ENCODE assay signal across 16 cellular contexts in genomic region chr22:42158456-42159132, GRCh38. TPM values are rescaled to one million over a fixed set of nuclear protein-coding genes. Genes with fewer than 3 reads are reported as not detected.
A peak's percentile ranks its signal among the peaks of the same experiment; 100 is the strongest.
DNase-seq lines count a peak whose midpoint lies in the region; ATAC-seq and TF ChIP-seq lines count a peak whose summit lies in the region.
"Had no signal": no experiment of that assay in that cellular context is flagged by ENCODE, and none has a peak within 500 bp of the region (broad histone marks: within the 10 kb centered on the region; RNA-seq: fewer than 3 reads in every experiment).

No MANE protein-coding gene starts in this region.

- CTCF ChIA-PET in activated CD4-positive, alpha-beta T cell treated with anti-CD3 and anti-CD28 coated beads for 36 hours (lab: Charles Lee), result interaction anchor here (1.9 kb wide), 1 partner anchor 11 kb away, joined by 4 read pairs; no protein-coding TSS in a partner anchor

- ATAC-seq in activated CD4-positive, alpha-beta T cell treated with anti-CD3 and anti-CD28 coated beads for 36 hours, result no peak
- peak; percentile 52 for ATAC-seq in left colon
- ATAC-seq: A549 had no signal

- no peak overlapping the region for H2AFZ ChIP-seq in hepatocyte

- no peaks in the 10 kb centered on the region for H3K27me3 Mint-ChIP-seq in activated CD4-positive, alpha-beta T cell treated with anti-CD3 and anti-CD28 coated beads for 36 hours
- H3K27me3 Mint-ChIP-seq in brain (no peaks in the 10 kb centered on the region), type B pancreatic cell (no peaks in the 10 kb centered on the region)
- H3K27me3 Mint-ChIP-seq: CD4-positive, alpha-beta T cell had no signal

- H3K4me1 Mint-ChIP-seq in activated CD4-positive, alpha-beta T cell treated with anti-CD3 and anti-CD28 coated beads for 36 hours, result no peaks in the 10 kb centered on the region
- peaks cover 8% of the 10 kb centered on the region for H3K4me1 Mint-ChIP-seq in brain
- H3K4me1 Mint-ChIP-seq in type B pancreatic cell (ENCODE audit: unreplicated experiment), result peaks cover 4% of the 10 kb centered on the region
- H3K4me1 Mint-ChIP-seq: H9 had no signal

- H3K36me3 ChIP-seq in hepatocyte (replicated peaks; ENCODE audit: insufficient read depth, low read depth), result no peaks in the 10 kb centered on the region

- H3K9me2 ChIP-seq in hepatocyte (replicated peaks; ENCODE audit: insufficient read depth), result no peaks in the 10 kb centered on the region

- H3K9me3 ChIP-seq in hepatocyte (ENCODE audit: low read depth), result no peaks in the 10 kb centered on the region
- H3K9me3 ChIP-seq: A549 had no signal

- no peaks in the 10 kb centered on the region for H4K20me1 ChIP-seq in hepatocyte (ENCODE audit: insufficient read depth, poor library complexity, severe bottlenecking)

- H3K27me3 ChIP-seq in hepatocyte, result no peaks in the 10 kb centered on the region

- H3K27ac ChIP-seq in hepatocyte, result no peak overlapping the region
- H3K27ac ChIP-seq: 22Rv1, A549, C4-2B had no signal

- DNase-seq in activated CD4-positive, alpha-beta T cell treated with anti-CD3 and anti-CD28 coated beads for 36 hours, result no peak
- no peak for DNase-seq in activated CD4-positive, alpha-beta T cell treated with anti-CD3 and anti-CD28 coated beads, Interleukin-2, amount 50 U/mL, for 48 hours
- DNase-seq in left colon, result no peak
- DNase-seq in type B pancreatic cell (ENCODE audit: extremely low spot score, unreplicated experiment), result no peak
- DNase-seq in hepatocyte (ENCODE audit: low spot score), result no peak
- DNase-seq in DMS53 treated with DMSO at 0.1 percent for 48 hours (lab: John Stamatoyannopoulos, UW; ENCODE audit: unreplicated experiment), result no peak
- DNase-seq: AML-193; Calu3; CD4-positive, alpha-beta T cell; DND-41; EL; H9 had no signal

- 89% methylated on average over 16 of the region's 16 CpGs for WGBS in hepatocyte (ENCODE audit: low lambda C conversion rate, missing lambda C conversion rate)

- H3K79me2 ChIP-seq in hepatocyte, result no peaks in the 10 kb centered on the region

- intact Hi-C loops in activated CD4-positive, alpha-beta T cell treated with anti-CD3 and anti-CD28 coated beads for 36 hours (cut with DNase I, micrococcal nuclease), result no loop called here
- intact Hi-C loops in left colon (cut with DNase I, micrococcal nuclease), result no loop called here

- H3K4me3 Mint-ChIP-seq in activated CD4-positive, alpha-beta T cell treated with anti-CD3 and anti-CD28 coated beads for 36 hours, result no peak overlapping the region
- H3K4me3 Mint-ChIP-seq in brain, result no peak overlapping the region
- no peak overlapping the region for H3K4me3 Mint-ChIP-seq in type B pancreatic cell
- H3K4me3 Mint-ChIP-seq: CD4-positive, alpha-beta T cell; H9 had no signal

- no peak overlapping the region for H3K4me3 ChIP-seq in hepatocyte
- H3K4me3 ChIP-seq: A549 had no signal

- H3K27ac Mint-ChIP-seq in activated CD4-positive, alpha-beta T cell treated with anti-CD3 and anti-CD28 coated beads for 36 hours, result peak overlapping the region; percentile 29
- H3K27ac Mint-ChIP-seq in brain, result peak overlapping the region in 3 of 5 experiments; percentile 27 to 67 (median 66)
- peak overlapping the region; percentile 50 for H3K27ac Mint-ChIP-seq in type B pancreatic cell
- H3K27ac Mint-ChIP-seq: CD4-positive, alpha-beta T cell; H9 had no signal

- POLR2A ChIA-PET in activated CD4-positive, alpha-beta T cell treated with anti-CD3 and anti-CD28 coated beads for 36 hours (lab: Charles Lee), result no interaction called here

- peaks cover 17% of the 10 kb centered on the region for H3K36me3 Mint-ChIP-seq in activated CD4-positive, alpha-beta T cell treated with anti-CD3 and anti-CD28 coated beads for 36 hours (ENCODE audit: low read depth)
- peaks cover 29% of the 10 kb centered on the region for H3K36me3 Mint-ChIP-seq in brain
- peaks cover 4% of the 10 kb centered on the region for H3K36me3 Mint-ChIP-seq in type B pancreatic cell

- H3K4me1 ChIP-seq in hepatocyte (ENCODE audit: insufficient read depth), result no peaks in the 10 kb centered on the region

- H3K4me2 ChIP-seq in hepatocyte, result no peak overlapping the region
- H3K4me2 ChIP-seq: A549 had no signal

- TF ChIP-seq CTCF in brain (conservative IDR thresholded peaks at IDR 0.05), result no peak
- no peak for TF ChIP-seq CTCF in type B pancreatic cell (conservative IDR thresholded peaks at IDR 0.05)
- no peak for TF ChIP-seq CTCF in hepatocyte (IDR thresholded peaks at IDR 0.05; ENCODE audit: poor library complexity)

- H3K9me3 Mint-ChIP-seq in activated CD4-positive, alpha-beta T cell treated with anti-CD3 and anti-CD28 coated beads for 36 hours (ENCODE audit: low read depth), result no peaks in the 10 kb centered on the region
- H3K9me3 Mint-ChIP-seq in brain (no peaks in the 10 kb centered on the region), type B pancreatic cell (no peaks in the 10 kb centered on the region)
- H3K9me3 Mint-ChIP-seq: CD4-positive, alpha-beta T cell; H9 had no signal

RNA-seq across cellular contexts. Expression of gene CYP2D6, which starts 28.0 kb away (rescaled TPM):
- total RNA-seq in activated CD4-positive, alpha-beta T cell treated with anti-CD3 and anti-CD28 coated beads for 36 hours, result 1 to 10 TPM; 2.8 to 3.1 TPM
- 0.27 TPM for polyA plus RNA-seq in brain (ENCODE audit: insufficient read depth, low read depth, low replicate concordance)
- total RNA-seq in left colon, result 1 to 10 TPM; 2.0 to 3.9 TPM
- total RNA-seq in type B pancreatic cell (ENCODE audit: low replicate concordance), result 3.1 and 4.0 TPM in 2 replicates
- 2.2 and 3.8 TPM in 2 replicates for total RNA-seq in hepatocyte
- polyA plus RNA-seq in hepatocyte, result 5.0 and 6.1 TPM in 2 replicates
